ENCODE assay signal across 17 cellular contexts in the genomic region with DNA sequence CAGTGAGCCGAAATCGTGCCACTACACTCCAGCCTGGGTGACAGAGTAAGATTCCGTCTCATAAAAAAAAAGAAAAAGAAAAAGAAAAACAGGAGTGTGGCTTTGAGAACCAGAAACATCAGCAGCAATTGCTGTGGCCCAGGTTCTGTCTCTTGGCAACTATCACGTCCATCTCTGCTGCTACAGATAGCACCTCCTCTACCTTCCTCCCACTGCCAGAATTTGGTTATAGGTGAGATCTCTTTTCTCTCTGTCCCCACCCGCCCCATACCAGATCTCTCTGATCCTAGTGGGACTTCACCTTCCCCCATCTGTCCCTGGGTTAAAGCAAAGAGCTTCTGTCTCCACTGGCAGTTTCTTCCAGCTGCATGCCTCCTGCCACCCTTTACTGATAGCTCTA. TPM values are rescaled to one million over a fixed set of nuclear protein-coding genes. Genes with fewer than 3 reads are reported as not detected.
DNase-seq lines count a peak whose midpoint lies in the region; ATAC-seq and TF ChIP-seq lines count a peak whose summit lies in the region.
"Had no signal": no experiment of that assay in that cellular context is flagged by ENCODE, and none has a peak within 500 bp of the region (broad histone marks: within the 10 kb centered on the region; RNA-seq: fewer than 3 reads in every experiment).

No MANE protein-coding gene starts in this region.

- H3K4me1 Mint-ChIP-seq in T-helper 17 cell (peaks cover 23% of the 10 kb centered on the region), chondrocyte (ENCODE audit: low read depth) (peaks cover 22% of the 10 kb centered on the region)
- peaks cover 19% of the 10 kb centered on the region for H3K4me1 Mint-ChIP-seq in stimulated activated effector memory CD8-positive, alpha-beta T cell treated with anti-CD3 and anti-CD28 coated beads, Interleukin-12 subunit alpha, Interleukin-12 subunit beta, amount 100 ng/mL, for 72 hours

- H3K27me3 Mint-ChIP-seq in T-helper 17 cell: peaks cover 10% of the 10 kb centered on the region
- H3K27me3 Mint-ChIP-seq in chondrocyte (ENCODE audit: low read depth): no peaks in the 10 kb centered on the region

- peaks cover 18% of the 10 kb centered on the region for H3K36me3 ChIP-seq in left ventricle myocardium inferior

- H3K9me3 ChIP-seq in left ventricle myocardium inferior (replicated peaks) (no peaks in the 10 kb centered on the region), T-helper 17 cell (ENCODE audit: control insufficient read depth, low read length, poor library complexity, severe bottlenecking) (no peaks in the 10 kb centered on the region)
- H3K9me3 ChIP-seq: A549 had no signal

- intact Hi-C loops in Right ventricle myocardium superior (cut with DNase I): no loop called here
- intact Hi-C loops in left ventricle myocardium inferior (cut with micrococcal nuclease): no loop called here

- no peak for TF ChIP-seq CTCF in left ventricle myocardium inferior (IDR thresholded peaks at IDR 0.05; ENCODE audit: borderline replicate concordance)
- no peak for TF ChIP-seq CTCF in chondrocyte (IDR thresholded peaks at IDR 0.05)

- peaks cover 34% of the 10 kb centered on the region for H3K4me1 ChIP-seq in left ventricle myocardium inferior

- H3K27me3 ChIP-seq in left ventricle myocardium inferior (ENCODE audit: low read depth): no peaks in the 10 kb centered on the region

- H3K27ac Mint-ChIP-seq in T-helper 17 cell (peak overlapping the region; percentile 80), chondrocyte (ENCODE audit: unreplicated experiment) (peak overlapping the region; percentile 38)
- H3K27ac Mint-ChIP-seq in stimulated activated effector memory CD8-positive, alpha-beta T cell treated with anti-CD3 and anti-CD28 coated beads, Interleukin-12 subunit alpha, Interleukin-12 subunit beta, amount 100 ng/mL, for 72 hours: peak overlapping the region; percentile 64

- no peak for ATAC-seq in Right ventricle myocardium superior (ENCODE audit: poor library complexity)
- ATAC-seq in T-helper 17 cell: peak; percentile 86
- peak; percentile 34 for ATAC-seq in stimulated activated effector memory CD8-positive, alpha-beta T cell treated with anti-CD3 and anti-CD28 coated beads, Interleukin-12 subunit alpha, Interleukin-12 subunit beta, amount 100 ng/mL, for 72 hours
- ATAC-seq: A549 had no signal

- H3K36me3 Mint-ChIP-seq in T-helper 17 cell (ENCODE audit: low read depth) (peaks cover 3% of the 10 kb centered on the region), chondrocyte (ENCODE audit: low read depth) (peaks cover 10% of the 10 kb centered on the region)
- peaks cover 8% of the 10 kb centered on the region for H3K36me3 Mint-ChIP-seq in stimulated activated effector memory CD8-positive, alpha-beta T cell treated with anti-CD3 and anti-CD28 coated beads, Interleukin-12 subunit alpha, Interleukin-12 subunit beta, amount 100 ng/mL, for 72 hours

- no peaks in the 10 kb centered on the region for H3K9me3 Mint-ChIP-seq in chondrocyte (ENCODE audit: low read depth)
- H3K9me3 Mint-ChIP-seq in stimulated activated effector memory CD8-positive, alpha-beta T cell treated with anti-CD3 and anti-CD28 coated beads, Interleukin-12 subunit alpha, Interleukin-12 subunit beta, amount 100 ng/mL, for 72 hours: no peaks in the 10 kb centered on the region

- H3K4me3 Mint-ChIP-seq in T-helper 17 cell: peak overlapping the region; percentile 50
- H3K4me3 Mint-ChIP-seq in chondrocyte (ENCODE audit: unreplicated experiment): no peak overlapping the region
- no peak overlapping the region for H3K4me3 Mint-ChIP-seq in stimulated activated effector memory CD8-positive, alpha-beta T cell treated with anti-CD3 and anti-CD28 coated beads, Interleukin-12 subunit alpha, Interleukin-12 subunit beta, amount 100 ng/mL, for 72 hours

- no peak overlapping the region for H3K4me3 ChIP-seq in left ventricle myocardium inferior
- H3K4me3 ChIP-seq: A549 had no signal

- no peak overlapping the region for H3K27ac ChIP-seq in left ventricle myocardium inferior (replicated peaks)
- H3K27ac ChIP-seq: A549 had no signal

- DNase-seq in Right ventricle myocardium superior (peak; percentile 6), left ventricle myocardium inferior (no peak), T-helper 17 cell (no peak), chondrocyte (ENCODE audit: low spot score) (no peak), RKO (ENCODE audit: low spot score) (no peak), DMS153 treated with DMSO at 0.1 percent for 48 hours (lab: John Stamatoyannopoulos, UW; ENCODE audit: unreplicated experiment) (no peak)
- no peak for DNase-seq in stimulated activated effector memory CD8-positive, alpha-beta T cell treated with anti-CD3 and anti-CD28 coated beads, Interleukin-12 subunit alpha, Interleukin-12 subunit beta, amount 100 ng/mL, for 72 hours (ENCODE audit: low spot score in 2 of 2)
- DNase-seq in stimulated activated CD4-positive, alpha-beta T cell treated with anti-CD3 and anti-CD28 coated beads, Interleukin-12 subunit alpha, Interleukin-12 subunit beta, amount 100 ng/mL, for 4 hours: no peak
- DNase-seq: C1 segment of cervical spinal cord, DMS79, NCI-H1105, NCI-H1694 treated with DMSO at 0.1 percent for 48 hours, NCI-H2107, NCI-H2227 treated with DMSO at 0.1 percent for 48 hours, NCI-H69 had no signal

RNA-seq across cellular contexts. Expression of gene TLCD2, which starts 3.1 kb away (rescaled TPM):
- total RNA-seq in Right ventricle myocardium superior (2.0 TPM), left ventricle myocardium inferior (1.8 TPM), T-helper 17 cell (1 to 10 TPM in 1 of 2 donors, under 1 TPM in 1; 0.26 to 1.4 TPM), chondrocyte (5.6 to 9.5 TPM (median 9.2 TPM) in 3 replicates)
- total RNA-seq: OCI-LY7 had no signal

RNA-seq across cellular contexts. Expression of gene WDR81, which starts 17.4 kb away (rescaled TPM):
- total RNA-seq in Right ventricle myocardium superior (8.5 TPM), left ventricle myocardium inferior (9.3 TPM), T-helper 17 cell (10 to 100 TPM; 38.2 to 41.2 TPM), chondrocyte (14.8 to 18.6 TPM (median 16.2 TPM) in 3 replicates)

RNA-seq across cellular contexts. Expression of gene PRPF8, which starts 22.4 kb away (rescaled TPM):
- total RNA-seq in Right ventricle myocardium superior: 125 TPM
- total RNA-seq in left ventricle myocardium inferior: 136 TPM
- 100 to 1,000 TPM; 451 to 472 TPM for total RNA-seq in T-helper 17 cell
- total RNA-seq in chondrocyte: 164 to 235 TPM (median 164 TPM) in 3 replicates

RNA-seq across cellular contexts. Expression of gene SERPINF2, which starts 35.6 kb away (rescaled TPM):
- total RNA-seq in Right ventricle myocardium superior (0.32 TPM), left ventricle myocardium inferior (0.33 TPM), T-helper 17 cell (under 1 TPM; 0.29 to 0.67 TPM), chondrocyte (0.15 to 0.24 TPM (median 0.15 TPM) in 3 replicates)

RNA-seq across cellular contexts. Expression of gene SERPINF1, which starts 54.8 kb away (rescaled TPM):
- 131 TPM for total RNA-seq in Right ventricle myocardium superior
- total RNA-seq in left ventricle myocardium inferior: 122 TPM
- under 1 TPM in 1 of 2 donors, not detected in 1; 0.52 TPM for total RNA-seq in T-helper 17 cell
- total RNA-seq in chondrocyte: 14.6 to 69.2 TPM (median 15.2 TPM) in 3 replicates
- total RNA-seq: OCI-LY7 had no signal
